In the genomic region with DNA sequence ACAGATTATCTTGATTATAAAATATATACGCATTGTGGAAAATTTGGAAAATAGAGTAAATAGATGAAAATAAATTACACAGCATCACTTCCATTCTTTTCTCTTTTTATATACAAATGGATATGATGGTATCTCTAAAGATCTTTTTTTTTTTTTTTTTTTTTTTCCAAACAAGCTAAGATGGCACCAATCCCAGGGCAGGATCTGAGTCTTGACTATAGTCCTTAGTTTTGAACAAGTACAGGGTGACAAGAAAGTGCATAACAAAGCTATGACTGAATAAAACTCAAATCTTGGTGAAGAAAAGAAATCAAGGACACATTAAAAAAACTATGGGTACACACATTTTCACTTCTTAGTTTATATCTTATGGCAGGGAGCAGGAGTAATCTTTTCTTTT, we compare ENCODE assay signal across 11 cellular contexts. TPM values are rescaled to one million over a fixed set of nuclear protein-coding genes. Genes with fewer than 3 reads are reported as not detected.
DNase-seq lines count a peak whose midpoint lies in the region; ATAC-seq, FAIRE-seq and TF ChIP-seq lines count a peak whose summit lies in the region.
"Had no signal": no experiment of that assay in that cellular context is flagged by ENCODE, and none has a peak within 500 bp of the region (broad histone marks: within the 10 kb centered on the region; RNA-seq: fewer than 3 reads in every experiment).

No MANE protein-coding gene starts in this region.

- no peak overlapping the region for H3K4me2 ChIP-seq in K562 (ENCODE audit: insufficient read depth, low read length)

- 0 out of 3 replicates have a peak, but pooled peaks cover 12% of the 10 kb centered on the region for H3K79me2 ChIP-seq in K562 (ENCODE audit: control insufficient read depth, insufficient read depth, low read length)

- H3K27me3 Mint-ChIP-seq in nephron (ENCODE audit: low read depth), result no peaks in the 10 kb centered on the region
- H3K27me3 Mint-ChIP-seq in CD8-positive, alpha-beta T cell (ENCODE audit: low read depth), result no peaks in the 10 kb centered on the region

- peaks cover 30% of the 10 kb centered on the region for H3K4me1 Mint-ChIP-seq in nephron
- peaks cover 26% of the 10 kb centered on the region for H3K4me1 Mint-ChIP-seq in CD8-positive, alpha-beta T cell (ENCODE audit: low read depth)

- no peaks in the 10 kb centered on the region for H3K9me1 ChIP-seq in K562 (ENCODE audit: control insufficient read depth, insufficient read depth, low read length)

- H3K27me3 ChIP-seq in AG04450 (ENCODE audit: control insufficient read depth, insufficient read depth, low read length), result no peaks in the 10 kb centered on the region
- H3K27me3 ChIP-seq in K562 (ENCODE audit: control insufficient read depth in 2 of 2, insufficient read depth in 2 of 2, low read length in 2 of 2), result no peaks in the 10 kb centered on the region
- H3K27me3 ChIP-seq in CD8-positive, alpha-beta T cell (ENCODE audit: insufficient read depth, low read length), result no peaks in the 10 kb centered on the region

- H3K4me3 Mint-ChIP-seq in nephron, result no peak overlapping the region
- no peak overlapping the region for H3K4me3 Mint-ChIP-seq in CD8-positive, alpha-beta T cell

- no peak for TF ChIP-seq POLR2A in K562 (conservative IDR thresholded peaks at IDR 0.05)

- H3K4me3 ChIP-seq in AG04450 (ENCODE audit: low read depth, low read length) (no peak overlapping the region), K562 (no peak overlapping the region)
- H3K4me3 ChIP-seq in CD8-positive, alpha-beta T cell (ENCODE audit: low read depth, low read length), result no peak overlapping the region

- H3K9me3 Mint-ChIP-seq in nephron, result peaks cover 3% of the 10 kb centered on the region
- peaks cover 2% of the 10 kb centered on the region for H3K9me3 Mint-ChIP-seq in CD8-positive, alpha-beta T cell

- POLR2A ChIA-PET in AG04450 (lab: Yijun Ruan, JAX), result no interaction called here
- POLR2A ChIA-PET in K562 (lab: Yijun Ruan, JAX), result interaction anchor here (0.6 kb wide), 1 partner anchor 151 kb away, joined by 3 read pairs; no protein-coding TSS in a partner anchor
- POLR2A ChIA-PET in CD8-positive, alpha-beta T cell (lab: Charles Lee), result interaction anchor here (0.6 kb wide), 1 partner anchor 201 kb away, joined by 3 read pairs; no protein-coding TSS in a partner anchor

- no peak overlapping the region for H3K9ac ChIP-seq in K562 (ENCODE audit: insufficient read depth in 1 of 2, low read depth in 2 of 2, low read length in 2 of 2)

- H3K27ac ChIP-seq in AG04450 (ENCODE audit: low read depth, low read length) (peak overlapping the region; percentile 23), KOPT-K1 (ENCODE audit: low read depth, low read length, poor library complexity, severe bottlenecking) (peak overlapping the region; percentile 100), K562 (ENCODE audit: extremely low read depth, low read depth, low read length) (peak overlapping the region; percentile 33; the same call in 1 of the 3 replicates)
- no peak overlapping the region for H3K27ac ChIP-seq in CD8-positive, alpha-beta T cell (ENCODE audit: low read depth, low read length)

- H3K9me3 ChIP-seq in AG04450 (ENCODE audit: control insufficient read depth, insufficient read depth, low read length), result no peaks in the 10 kb centered on the region
- peaks cover 27% of the 10 kb centered on the region for H3K9me3 ChIP-seq in KOPT-K1 (ENCODE audit: insufficient read depth, low read length, poor library complexity, severe bottlenecking)
- no peaks in the 10 kb centered on the region for H3K9me3 ChIP-seq in K562 (replicated peaks; ENCODE audit: control insufficient read depth, insufficient read depth, low read depth, low read length)
- peaks cover 4% of the 10 kb centered on the region for H3K9me3 ChIP-seq in CD8-positive, alpha-beta T cell (ENCODE audit: low read length)

- FAIRE-seq in K562 (lab: Jason Lieb, UNC), result no peak

- peaks cover 0 to 29% of the 10 kb centered on the region in 2 experiments; a peak in 3 of 5 replicates for H3K4me1 ChIP-seq in K562 (replicated peaks in 1 of 2; ENCODE audit: control insufficient read depth in 2 of 2, insufficient read depth in 2 of 2, low read length in 2 of 2)
- peaks cover 7% of the 10 kb centered on the region for H3K4me1 ChIP-seq in CD8-positive, alpha-beta T cell (ENCODE audit: insufficient read depth, low read length)

- 96% methylated on average over 1 of the region's 1 CpG for WGBS in K562 (ENCODE audit: insufficient coverage, low coverage, missing lambda C conversion rate)

- CTCF ChIA-PET in AG04450 (lab: Charles Lee), result interaction anchor here (0.6 to 4.3 kb wide), 6 partner anchors 12 to 374 kb away, joined by 3 to 25 read pairs (median 4); a partner anchor contains a TSS
- CTCF ChIA-PET in K562 (lab: Yijun Ruan, JAX; ENCODE audit: low intra/inter-chr PET ratio), result interaction anchor here (0.7 kb wide), 1 partner anchor 359 kb away, joined by 3 read pairs; no protein-coding TSS in a partner anchor
- CTCF ChIA-PET in CD8-positive, alpha-beta T cell (lab: Charles Lee), result interaction anchor here (1.9 kb wide), 2 partner anchors 11 to 18 kb away, joined by 5 read pairs; no protein-coding TSS in a partner anchor

- TF ChIP-seq CTCF in AG04450 (IDR thresholded peaks at IDR 0.05; ENCODE audit: low read depth, low read length) (no peak), K562 (IDR thresholded peaks at IDR 0.05 in 2 of 3, conservative IDR thresholded peaks at IDR 0.05 in 1 of 3; ENCODE audit: insufficient read depth in 2 of 3, low read depth in 1 of 3, low read length in 3 of 3) (no peak), nephron (IDR thresholded peaks at IDR 0.05; ENCODE audit: unreplicated experiment in 3 of 3) (no peak)
- no peak for TF ChIP-seq CTCF in CD8-positive, alpha-beta T cell (IDR thresholded peaks at IDR 0.05)

- H3K36me3 ChIP-seq in KOPT-K1 (ENCODE audit: insufficient read depth, low read length), result peaks cover 72% of the 10 kb centered on the region
- peaks cover 7% of the 10 kb centered on the region; the same call in 2 of the 3 replicates for H3K36me3 ChIP-seq in K562 (ENCODE audit: control insufficient read depth, insufficient read depth, low read length)
- no peaks in the 10 kb centered on the region for H3K36me3 ChIP-seq in CD8-positive, alpha-beta T cell (ENCODE audit: insufficient read depth, low read length)

- ATAC-seq in K562 (no peak), GM19023 (IDR thresholded peaks at IDR 0.05; ENCODE audit: unreplicated experiment) (no peak)
- no peak for ATAC-seq in CD8-positive, alpha-beta T cell

- DNase-seq in AG04450 (ENCODE audit: low read depth, low spot score) (no peak), K562 (ENCODE audit: extremely low read depth in 1 of 4, low spot score in 3 of 4) (no peak), NCI-H1930 (lab: John Stamatoyannopoulos, UW) (no peak), germinal center (ENCODE audit: low spot score) (no peak)
- no peak for DNase-seq in CD8-positive, alpha-beta T cell
- DNase-seq: COR-L47, NCI-H1092, posterior cingulate gyrus had no signal

- peak overlapping the region; percentile 62 to 83 (median 69) for H3K27ac Mint-ChIP-seq in nephron
- no peak overlapping the region for H3K27ac Mint-ChIP-seq in CD8-positive, alpha-beta T cell

- no peak overlapping the region for H2AFZ ChIP-seq in K562 (ENCODE audit: low read depth, low read length)

- TF ChIP-seq EP300 in K562 (IDR thresholded peaks at IDR 0.05; ENCODE audit: low read length), result no peak

- no peaks in the 10 kb centered on the region for H4K20me1 ChIP-seq in K562 (replicated peaks; ENCODE audit: control insufficient read depth, insufficient read depth, low read length)

- no TSS peak for BruUV-seq in K562 (replicated peaks; lab: Mats Ljungman, UMichigan)

- intact Hi-C loops in K562 (cut with micrococcal nuclease), result no loop called here
- intact Hi-C loops in CD8-positive, alpha-beta T cell (cut with DNase I, micrococcal nuclease), result loop anchor here in 1 of 2 experiments (2.0 kb wide), 1 partner anchor 20 kb away; no protein-coding TSS in a partner anchor

- peaks cover 18% of the 10 kb centered on the region for H3K36me3 Mint-ChIP-seq in nephron (ENCODE audit: low read depth)
- H3K36me3 Mint-ChIP-seq in CD8-positive, alpha-beta T cell, result peaks cover 12% of the 10 kb centered on the region

- no peak for TF ChIP-seq RAD21 in K562 (CRISPR knock-in tag; conservative IDR thresholded peaks at IDR 0.05 in 1 of 2, IDR thresholded peaks at IDR 0.05 in 1 of 2)

- in situ Hi-C loops in K562 (cut with MboI), result no loop called here

TF ChIP-seq in K562, 482 proteins besides CTCF, POLR2A, EP300 and RAD21 (continues in another document):
- no peak for TF ChIP-seq ZNF717 (CRISPR knock-in tag; IDR thresholded peaks at IDR 0.05)
- TF ChIP-seq, protein P1, sequence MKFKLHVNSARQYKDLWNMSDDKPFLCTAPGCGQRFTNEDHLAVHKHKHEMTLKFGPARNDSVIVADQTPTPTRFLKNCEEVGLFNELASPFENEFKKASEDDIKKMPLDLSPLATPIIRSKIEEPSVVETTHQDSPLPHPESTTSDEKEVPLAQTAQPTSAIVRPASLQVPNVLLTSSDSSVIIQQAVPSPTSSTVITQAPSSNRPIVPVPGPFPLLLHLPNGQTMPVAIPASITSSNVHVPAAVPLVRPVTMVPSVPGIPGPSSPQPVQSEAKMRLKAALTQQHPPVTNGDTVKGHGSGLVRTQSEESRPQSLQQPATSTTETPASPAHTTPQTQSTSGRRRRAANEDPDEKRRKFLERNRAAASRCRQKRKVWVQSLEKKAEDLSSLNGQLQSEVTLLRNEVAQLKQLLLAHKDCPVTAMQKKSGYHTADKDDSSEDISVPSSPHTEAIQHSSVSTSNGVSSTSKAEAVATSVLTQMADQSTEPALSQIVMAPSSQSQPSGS (CRISPR knock-in tag; IDR thresholded peaks at IDR 0.05), result no peak
- no peak for TF ChIP-seq ZNF57 (CRISPR knock-in tag; IDR thresholded peaks at IDR 0.05)

RNA-seq across cellular contexts. Expression of a gene that starts 42.6 kb away (rescaled TPM):
- polyA plus RNA-seq in AG04450 (2011; rRNA removed) (16.8 and 27.0 TPM in 2 replicates), K562 (2011; rRNA removed) (26.1 and 34.4 TPM in 2 replicates), K562 (2014; fragmentation: Illumina TruSeq; extraction: Trizol) (37.9 and 45.8 TPM in 2 replicates), K562 (2014; fragmentation: Nextera tagmentation; extraction: Ambion mirVana) (10 to 100 TPM; 38.5 to 39.7 TPM), K562 (2014; rRNA removed) (27.5 and 37.0 TPM in 2 replicates)
- polyA minus RNA-seq in AG04450 (2011; rRNA and poly(A)+ RNA removed), result 10.1 and 16.3 TPM in 2 replicates
- total RNA-seq in K562 (2011; cell fraction: chromatin; rRNA removed; ENCODE audit: low replicate concordance), result 21.5 and 103 TPM in 2 replicates
- 11.5 and 15.9 TPM in 2 replicates for total RNA-seq in K562 (2011; cell fraction: nucleolus; rRNA removed)
- 46.5 and 77.0 TPM in 2 replicates for total RNA-seq in K562 (2011; cell fraction: nucleoplasm; rRNA removed)
- total RNA-seq in K562 (2014; rRNA removed) (22.4 and 80.3 TPM in 2 replicates), K562 (2014; rRNA removed; fragmentation: Illumina TruSeq; extraction: Trizol) (58.4 and 67.4 TPM in 2 replicates), K562 (2015; rRNA removed; fragmentation: Illumina TruSeq; extraction: Trizol) (69.1 and 80.4 TPM in 2 replicates), K562 (2021) (29.0 and 30.7 TPM in 2 replicates)
- polyA plus RNA-seq in K562 (2011; cell fraction: cytosol; rRNA removed), result 5.4 and 23.7 TPM in 2 replicates
- polyA plus RNA-seq in K562 (2011; cell fraction: nucleus; rRNA removed), result 24.3 and 24.9 TPM in 2 replicates
- 22.7 and 30.4 TPM in 2 replicates for polyA plus RNA-seq in K562 (2012)
- polyA minus RNA-seq in K562 (2011; rRNA and poly(A)+ RNA removed), result 17.5 and 22.7 TPM in 2 replicates
- polyA minus RNA-seq in K562 (2011; cell fraction: cytosol; rRNA and poly(A)+ RNA removed), result 12.3 and 13.1 TPM in 2 replicates
- 20.3 and 40.0 TPM in 2 replicates for polyA minus RNA-seq in K562 (2011; cell fraction: nucleus; rRNA and poly(A)+ RNA removed)
- 10 to 100 TPM; 83.0 to 85.1 TPM for total RNA-seq in CD8-positive, alpha-beta T cell
